In genomic region chr20:35663813-35664543, GRCh38 we compare ENCODE assay signal across 8 cellular contexts. TPM values are rescaled to one million over a fixed set of nuclear protein-coding genes. Genes with fewer than 3 reads are reported as not detected.
A peak's percentile ranks its signal among the peaks of the same experiment; 100 is the strongest.
DNase-seq lines count a peak whose midpoint lies in the region; ATAC-seq and TF ChIP-seq lines count a peak whose summit lies in the region.

No MANE protein-coding gene starts in this region.

- no CpG with 5 or more reads among the region's 25 CpGs for WGBS in neuronal stem cell (ENCODE audit: extremely low coverage in 2 of 2, insufficient read length in 2 of 2, insufficient replicate concordance in 1 of 2), 2 donors

- H3K36me3 Mint-ChIP-seq in activated T-cell treated with anti-CD3 and anti-CD28 coated beads, Interleukin-2, amount 50 U/mL, for 72 hours (ENCODE audit: insufficient read depth in 2 of 2), result peaks cover 5 to 30% of the 10 kb centered on the region in 2 donors

- peaks cover 62% of the 10 kb centered on the region for H3K79me2 ChIP-seq in OCI-LY3 (ENCODE audit: low read length)

- H3K4me3 ChIP-seq in BLaER1 (peak overlapping the region; percentile 76), OCI-LY3 (ENCODE audit: low read length) (peak overlapping the region; percentile 86), neuronal stem cell (ENCODE audit: low read length in 2 of 2) (peak overlapping the region; percentile 91 to 93)

- no peaks in the 10 kb centered on the region for H3K27me3 ChIP-seq in BLaER1
- no peaks in the 10 kb centered on the region for H3K27me3 ChIP-seq in OCI-LY3 (ENCODE audit: low read depth, low read length)
- H3K27me3 ChIP-seq in neuronal stem cell (ENCODE audit: control insufficient read depth in 3 of 3, insufficient read depth in 3 of 3, low read depth in 1 of 3, low read length in 3 of 3), result no peaks in the 10 kb centered on the region

- H3K23ac ChIP-seq in neuronal stem cell (ENCODE audit: low read depth, low read length, poor library complexity), result peak overlapping the region; percentile 97

- no peak overlapping the region for H2BK120ac ChIP-seq in neuronal stem cell (ENCODE audit: low read depth, low read length)

- H3K27ac Mint-ChIP-seq in activated T-cell treated with anti-CD3 and anti-CD28 coated beads, Interleukin-2, amount 50 U/mL, for 72 hours, result peak overlapping the region; percentile 90

- H3K9ac ChIP-seq in BLaER1 (peak overlapping the region; percentile 98), OCI-LY3 (ENCODE audit: low read length) (peak overlapping the region; percentile 98), neuronal stem cell (ENCODE audit: low read depth, low read length, poor library complexity) (peak overlapping the region; percentile 99)

- DNase-seq in activated T-cell treated with anti-CD3 and anti-CD28 coated beads, Interleukin-2, amount 50 U/mL, for 72 hours, result peak; percentile 70 to 76
- peak; percentile 4 for DNase-seq in fibroblast of gingiva (ENCODE audit: low read depth)
- peak; percentile 33 for DNase-seq in neuronal stem cell (ENCODE audit: low spot score)
- peak in 33 of 49 donors; percentile 4 to 68 (median 26) for DNase-seq in substantia nigra (lab: John Stamatoyannopoulos, UW)

- H3K27ac ChIP-seq in BLaER1 (peak overlapping the region; percentile 99), OCI-LY3 (ENCODE audit: low read length) (peak overlapping the region; percentile 74), neuronal stem cell (replicated peaks; ENCODE audit: low read length) (peak overlapping the region; percentile 82), substantia nigra (ENCODE audit: low read depth, low read length, poor library complexity, severe bottlenecking) (peak overlapping the region; percentile 96)

- peak overlapping the region; percentile 96 for H2BK5ac ChIP-seq in neuronal stem cell (ENCODE audit: low read length)

- H3K9me3 Mint-ChIP-seq in activated T-cell treated with anti-CD3 and anti-CD28 coated beads, Interleukin-2, amount 50 U/mL, for 72 hours, result no peaks in the 10 kb centered on the region

- peak overlapping the region; percentile 98 for H3K18ac ChIP-seq in neuronal stem cell (ENCODE audit: low read length)

- no peak overlapping the region for H2BK15ac ChIP-seq in neuronal stem cell (ENCODE audit: low read length)

- ATAC-seq in HG03354 (IDR thresholded peaks at IDR 0.05; ENCODE audit: poor library complexity, severe bottlenecking, unreplicated experiment), result peak; percentile 42
- peak; percentile 47 to 48 for ATAC-seq in activated T-cell treated with anti-CD3 and anti-CD28 coated beads, Interleukin-2, amount 50 U/mL, for 72 hours (replicated peaks in 1 of 2)

- H4K8ac ChIP-seq in neuronal stem cell (ENCODE audit: low read depth, low read length), result peak overlapping the region; percentile 83

- peak overlapping the region; percentile 42 for H2AK5ac ChIP-seq in neuronal stem cell (ENCODE audit: low read depth, low read length)

- no peak for TF ChIP-seq CTCF in OCI-LY3 (IDR thresholded peaks at IDR 0.05; ENCODE audit: low read depth, low read length)

- H4K20me1 ChIP-seq in BLaER1 (peaks cover 55% of the 10 kb centered on the region), OCI-LY3 (ENCODE audit: insufficient read depth, low read length) (peaks cover 50% of the 10 kb centered on the region)

- TF ChIP-seq POLR2A in GM19193 (IDR thresholded peaks at IDR 0.05; ENCODE audit: extremely low read depth, insufficient read depth, insufficient read length), result peak; percentile 32

- no peaks in the 10 kb centered on the region; the same call in 1 of the 2 replicates for H3K9me3 ChIP-seq in BLaER1
- no peaks in the 10 kb centered on the region for H3K9me3 ChIP-seq in OCI-LY3 (ENCODE audit: insufficient read depth, low read length)
- H3K9me3 ChIP-seq in neuronal stem cell (replicated peaks in 1 of 2; ENCODE audit: control insufficient read depth in 2 of 2, insufficient read depth in 1 of 2, low read depth in 1 of 2, low read length in 2 of 2), result peaks cover 0 to 10% of the 10 kb centered on the region in 2 donors

- H4K91ac ChIP-seq in neuronal stem cell (ENCODE audit: low read depth, low read length, poor library complexity), result peak overlapping the region; percentile 67

- H3K36me3 ChIP-seq in BLaER1 (peaks cover 24% of the 10 kb centered on the region), OCI-LY3 (replicated peaks; ENCODE audit: low read depth, low read length) (peaks cover 18% of the 10 kb centered on the region), neuronal stem cell (replicated peaks in 1 of 2; ENCODE audit: control insufficient read depth in 2 of 2, insufficient read depth in 2 of 2, low read length in 2 of 2) (peaks cover 0 to 18% of the 10 kb centered on the region in 2 donors)

- peak overlapping the region; percentile 10 for H3K14ac ChIP-seq in neuronal stem cell (ENCODE audit: low read length)

- peaks cover 47% of the 10 kb centered on the region for H3K4me1 Mint-ChIP-seq in activated T-cell treated with anti-CD3 and anti-CD28 coated beads, Interleukin-2, amount 50 U/mL, for 72 hours (ENCODE audit: low read depth)

- H2BK12ac ChIP-seq in neuronal stem cell (ENCODE audit: low read length), result no peak overlapping the region

- H2AFZ ChIP-seq in OCI-LY3 (ENCODE audit: low read depth, low read length) (no peak overlapping the region; the same call in 1 of the 2 replicates), neuronal stem cell (ENCODE audit: low read length) (peak overlapping the region; percentile 82)

- H3K4ac ChIP-seq in neuronal stem cell (ENCODE audit: low read length), result peak overlapping the region; percentile 98

- H3K4me3 Mint-ChIP-seq in activated T-cell treated with anti-CD3 and anti-CD28 coated beads, Interleukin-2, amount 50 U/mL, for 72 hours, result peak overlapping the region; percentile 78 to 88

- peaks cover 43% of the 10 kb centered on the region for H3K4me1 ChIP-seq in BLaER1
- H3K4me1 ChIP-seq in OCI-LY3 (ENCODE audit: low read length), result peaks cover 28% of the 10 kb centered on the region
- peaks cover 3 to 7% of the 10 kb centered on the region in 2 donors for H3K4me1 ChIP-seq in neuronal stem cell (ENCODE audit: control insufficient read depth in 2 of 2, insufficient read depth in 1 of 2, low read depth in 1 of 2, low read length in 2 of 2)

- H3K27me3 Mint-ChIP-seq in activated T-cell treated with anti-CD3 and anti-CD28 coated beads, Interleukin-2, amount 50 U/mL, for 72 hours (ENCODE audit: low read depth), result no peaks in the 10 kb centered on the region

- no peaks in the 10 kb centered on the region for H3K79me1 ChIP-seq in neuronal stem cell (ENCODE audit: low read depth, low read length)

- peak overlapping the region; percentile 95 for H3K4me2 ChIP-seq in BLaER1
- H3K4me2 ChIP-seq in OCI-LY3 (ENCODE audit: low read length), result peak overlapping the region; percentile 92
- peak overlapping the region; percentile 66 for H3K4me2 ChIP-seq in neuronal stem cell (ENCODE audit: insufficient read depth, low read length, poor library complexity, severe bottlenecking)

RNA-seq across cellular contexts. Expression of gene CPNE1, which starts 0.7 kb away (rescaled TPM):
- 100 to 1,000 TPM; 459 to 512 TPM for total RNA-seq in activated T-cell treated with anti-CD3 and anti-CD28 coated beads, Interleukin-2, amount 50 U/mL, for 72 hours
- 191 TPM for polyA plus RNA-seq in neuronal stem cell (2013, experiment 1 of 2)
- 176 TPM for polyA plus RNA-seq in neuronal stem cell (2013, experiment 2 of 2)

RNA-seq across cellular contexts. Expression of gene RBM12, which starts 0.7 kb away (rescaled TPM):
- total RNA-seq in activated T-cell treated with anti-CD3 and anti-CD28 coated beads, Interleukin-2, amount 50 U/mL, for 72 hours, result 10 to 100 TPM; 71.1 to 92.4 TPM
- 127 TPM for polyA plus RNA-seq in neuronal stem cell (2013, experiment 1 of 2)
- polyA plus RNA-seq in neuronal stem cell (2013, experiment 2 of 2), result 126 TPM

RNA-seq across cellular contexts. Expression of gene NFS1, which starts 35.2 kb away (rescaled TPM):
- 10 to 100 TPM; 43.3 to 46.0 TPM for total RNA-seq in activated T-cell treated with anti-CD3 and anti-CD28 coated beads, Interleukin-2, amount 50 U/mL, for 72 hours
- 11.1 TPM for polyA plus RNA-seq in neuronal stem cell (2013, experiment 1 of 2)
- polyA plus RNA-seq in neuronal stem cell (2013, experiment 2 of 2), result 11.3 TPM

RNA-seq across cellular contexts. Expression of gene ROMO1, which starts 35.2 kb away (rescaled TPM):
- total RNA-seq in activated T-cell treated with anti-CD3 and anti-CD28 coated beads, Interleukin-2, amount 50 U/mL, for 72 hours, result 10 to 100 TPM; 51.4 to 53.8 TPM
- 474 TPM for polyA plus RNA-seq in neuronal stem cell (2013, experiment 1 of 2)
- 476 TPM for polyA plus RNA-seq in neuronal stem cell (2013, experiment 2 of 2)

RNA-seq across cellular contexts. Expression of gene SPAG4, which starts 48.3 kb away (rescaled TPM):
- total RNA-seq in activated T-cell treated with anti-CD3 and anti-CD28 coated beads, Interleukin-2, amount 50 U/mL, for 72 hours, result 1 to 10 TPM; 8.7 to 9.8 TPM
- polyA plus RNA-seq in neuronal stem cell (2013, experiment 1 of 2), result 3.1 TPM
- polyA plus RNA-seq in neuronal stem cell (2013, experiment 2 of 2), result 3.2 TPM

Comparison
In these comparisons a context has a peak if more than half of its experiments do, and no peak if none do; other contexts are left out.
1. Peak in every context shown above with its lines: DNase-seq, ATAC-seq, H3K4me3 ChIP-seq and H3K27ac ChIP-seq.
2. DNase-seq: peak in every context shown above with its lines; median percentile 73 in activated T-cell treated with anti-CD3 and anti-CD28 coated beads, Interleukin-2, amount 50 U/mL, for 72 hours; 33 in neuronal stem cell; 26 in substantia nigra; 4 in fibroblast of gingiva.